In the genomic region with DNA sequence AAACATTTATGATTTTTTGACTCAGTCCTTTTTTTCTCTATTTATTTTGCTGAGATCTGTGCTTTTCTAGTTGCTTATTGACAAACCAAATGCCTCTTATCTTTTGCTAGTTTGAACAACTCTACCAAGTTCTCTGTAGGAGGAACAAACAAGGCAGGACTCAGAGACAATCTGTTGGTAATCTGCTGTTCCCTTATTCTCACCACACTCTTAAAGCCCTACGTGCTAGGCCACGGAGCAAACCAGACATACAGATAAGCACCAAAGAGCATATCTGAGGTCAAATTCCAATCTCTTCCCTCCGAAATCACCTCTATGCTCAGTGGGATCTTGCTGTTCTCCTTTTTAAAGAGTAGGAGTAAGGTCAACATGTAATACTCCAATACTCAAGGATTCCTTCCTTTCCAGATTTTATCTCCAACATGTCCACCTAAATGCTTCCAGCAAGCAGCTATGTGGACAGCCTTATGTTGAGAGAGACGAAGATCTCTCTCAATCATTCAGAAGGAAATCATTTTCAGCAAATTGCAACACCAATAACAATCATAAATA, we compare ENCODE assay signal across 19 cellular contexts. TPM values are rescaled to one million over a fixed set of nuclear protein-coding genes. Genes with fewer than 3 reads are reported as not detected.
DNase-seq lines count a peak whose midpoint lies in the region; ATAC-seq, FAIRE-seq and TF ChIP-seq lines count a peak whose summit lies in the region.
"Had no signal": no experiment of that assay in that cellular context is flagged by ENCODE, and none has a peak within 500 bp of the region (broad histone marks: within the 10 kb centered on the region; RNA-seq: fewer than 3 reads in every experiment).

No MANE protein-coding gene starts in this region.

- no peaks in the 10 kb centered on the region for H3K9me3 Mint-ChIP-seq in CD4-positive, alpha-beta T cell
- H3K9me3 Mint-ChIP-seq: activated CD4-positive, alpha-beta T cell treated with anti-CD3 and anti-CD28 coated beads, Interleukin-2, amount 10 ng/mL, durations not matched to agents 7 days and 5 days; CD4-positive, CD25-positive, alpha-beta regulatory T cell had no signal

- no peak overlapping the region for H3K4me3 Mint-ChIP-seq in CD4-positive, alpha-beta T cell
- H3K4me3 Mint-ChIP-seq: activated CD4-positive, alpha-beta T cell treated with anti-CD3 and anti-CD28 coated beads, Interleukin-2, amount 10 ng/mL, durations not matched to agents 7 days and 5 days; CD4-positive, CD25-positive, alpha-beta regulatory T cell; natural killer cell had no signal

- CTCF ChIA-PET in AG04450 (lab: Charles Lee) = interaction anchor here (1.8 kb wide), 1 partner anchor 37 kb away, joined by 6 read pairs; no protein-coding TSS in a partner anchor
- CTCF ChIA-PET in CD4-positive, alpha-beta T cell (lab: Charles Lee) = no interaction called here

- no peaks in the 10 kb centered on the region for H3K4me1 Mint-ChIP-seq in CD4-positive, alpha-beta T cell (ENCODE audit: low read depth)
- H3K4me1 Mint-ChIP-seq: activated CD4-positive, alpha-beta T cell treated with anti-CD3 and anti-CD28 coated beads, Interleukin-2, amount 10 ng/mL, durations not matched to agents 7 days and 5 days; CD4-positive, CD25-positive, alpha-beta regulatory T cell; natural killer cell had no signal

- no peaks in the 10 kb centered on the region for H3K36me3 Mint-ChIP-seq in CD4-positive, alpha-beta T cell (ENCODE audit: low read depth)
- H3K36me3 Mint-ChIP-seq: CD4-positive, CD25-positive, alpha-beta regulatory T cell; natural killer cell had no signal

- no peak overlapping the region for H3K27ac Mint-ChIP-seq in CD4-positive, alpha-beta T cell
- H3K27ac Mint-ChIP-seq: activated CD4-positive, alpha-beta T cell treated with anti-CD3 and anti-CD28 coated beads, Interleukin-2, amount 10 ng/mL, durations not matched to agents 7 days and 5 days; CD4-positive, CD25-positive, alpha-beta regulatory T cell; natural killer cell had no signal

- H3K4me1 ChIP-seq in gastroesophageal sphincter (peaks cover 0 to 80% (median 19%) of the 10 kb centered on the region in 3 donors), pancreas (peaks cover 7 to 44% (median 30%) of the 10 kb centered on the region in 3 donors), stomach (peaks cover 0 to 31% (median 8%) of the 10 kb centered on the region in 4 donors)
- H3K4me1 ChIP-seq: prostate gland had no signal

- H3K36me3 ChIP-seq in gastroesophageal sphincter (peaks cover 7 to 87% of the 10 kb centered on the region in 2 donors), pancreas (no peaks in the 10 kb centered on the region), stomach (peaks cover 0 to 53% (median 20%) of the 10 kb centered on the region in 4 donors)
- H3K36me3 ChIP-seq: prostate gland had no signal

- intact Hi-C loops in pancreas (cut with DNase I) (no loop called here), stomach (cut with DNase I; ENCODE audit: low total_unique reads) (no loop called here)
- intact Hi-C loops in CD4-positive, alpha-beta T cell (cut with DNase I, micrococcal nuclease) = no loop called here

- FAIRE-seq in pancreas (lab: Jason Lieb, UNC) = no peak
- FAIRE-seq: TTC549 had no signal

- TF ChIP-seq EP300 in gastroesophageal sphincter (IDR thresholded peaks at IDR 0.05) (no peak), stomach (IDR thresholded peaks at IDR 0.05) (no peak)

- peak overlapping the region; percentile 11 for H3K27ac ChIP-seq in AG04450 (ENCODE audit: low read depth, low read length)
- H3K27ac ChIP-seq in gastroesophageal sphincter = peak overlapping the region; percentile 59 to 76 (median 69)
- peak overlapping the region in 2 of 4 donors; percentile 35 to 43 for H3K27ac ChIP-seq in pancreas
- no peak overlapping the region for H3K27ac ChIP-seq in CD4-positive, alpha-beta T cell (ENCODE audit: low read depth, low read length)
- H3K27ac ChIP-seq in stomach = peak overlapping the region in 1 of 5 donors; percentile 38
- H3K27ac ChIP-seq: lower lobe of right lung, prostate gland had no signal

- TF ChIP-seq CTCF in AG04450 (IDR thresholded peaks at IDR 0.05; ENCODE audit: low read depth, low read length) (no peak), gastroesophageal sphincter (IDR thresholded peaks at IDR 0.05) (no peak), pancreas (IDR thresholded peaks at IDR 0.05) (no peak), stomach (IDR thresholded peaks at IDR 0.05) (no peak)
- TF ChIP-seq CTCF in CD4-positive, alpha-beta T cell (IDR thresholded peaks at IDR 0.05) = no peak

- no peak for TF ChIP-seq POLR2A in gastroesophageal sphincter (IDR thresholded peaks at IDR 0.05)
- no peak for TF ChIP-seq POLR2A in stomach (IDR thresholded peaks at IDR 0.05)

- H3K27me3 ChIP-seq in AG04450 (ENCODE audit: control insufficient read depth, insufficient read depth, low read length) (no peaks in the 10 kb centered on the region), gastroesophageal sphincter (no peaks in the 10 kb centered on the region), pancreas (no peaks in the 10 kb centered on the region), stomach (no peaks in the 10 kb centered on the region)
- H3K27me3 ChIP-seq in CD4-positive, alpha-beta T cell (ENCODE audit: control insufficient read depth, insufficient read depth, low read length) = peaks cover 20% of the 10 kb centered on the region
- H3K27me3 ChIP-seq: MG63 had no signal

- H3K9me3 ChIP-seq in AG04450 (ENCODE audit: control insufficient read depth, insufficient read depth, low read length) (no peaks in the 10 kb centered on the region), gastroesophageal sphincter (no peaks in the 10 kb centered on the region), pancreas (no peaks in the 10 kb centered on the region), stomach (no peaks in the 10 kb centered on the region)
- H3K9me3 ChIP-seq in CD4-positive, alpha-beta T cell (ENCODE audit: control insufficient read depth, low read length) = no peaks in the 10 kb centered on the region
- H3K9me3 ChIP-seq: lower lobe of right lung, MG63, prostate gland had no signal

- H3K4me3 ChIP-seq in AG04450 (ENCODE audit: low read depth, low read length) (no peak overlapping the region; the same call in 1 of the 2 replicates), gastroesophageal sphincter (no peak overlapping the region), pancreas (no peak overlapping the region), stomach (no peak overlapping the region)
- H3K4me3 ChIP-seq: lower lobe of right lung, MG63, prostate gland had no signal

- no peak for DNase-seq in AG04450 (ENCODE audit: low read depth, low spot score)
- DNase-seq in amniotic epithelial cell (ENCODE audit: low read depth) = peak; percentile 79
- DNase-seq in pancreas = no peak
- DNase-seq in CD4-positive, alpha-beta T cell = no peak
- no peak for DNase-seq in stomach
- no peak for DNase-seq in T-helper 2 cell
- DNase-seq: activated CD4-positive, alpha-beta T cell treated with anti-CD3 and anti-CD28 coated beads, Interleukin-2, amount 10 ng/mL, durations not matched to agents 7 days and 5 days; activated CD8-positive, alpha-beta memory T cell treated with anti-CD3 and anti-CD28 coated beads, Interleukin-2, amount 50 U/mL, for 48 hours; activated gamma-delta T cell; anterior cingulate cortex; CD4-positive, CD25-positive, alpha-beta regulatory T cell; cortex of kidney; lower lobe of right lung; MG63; natural killer cell had no signal

- ATAC-seq in gastroesophageal sphincter (no peak), pancreas (peak; percentile 59 to 77 (median 64)), HG03196 (IDR thresholded peaks at IDR 0.05; ENCODE audit: unreplicated experiment) (no peak)
- no peak for ATAC-seq in CD4-positive, alpha-beta T cell (ENCODE audit: poor library complexity)
- ATAC-seq: lower lobe of right lung, natural killer cell had no signal

- POLR2A ChIA-PET in AG04450 (lab: Yijun Ruan, JAX) = interaction anchor here (1.1 kb wide), 2 partner anchors 8 to 14 kb away, joined by 3 to 4 read pairs; no protein-coding TSS in a partner anchor
- POLR2A ChIA-PET in CD4-positive, alpha-beta T cell (lab: Charles Lee) = no interaction called here

- H3K27me3 Mint-ChIP-seq in CD4-positive, alpha-beta T cell = peaks cover 50% of the 10 kb centered on the region

- WGBS in gastroesophageal sphincter (ENCODE audit: low coverage in 1 of 2), 2 donors = 10 to 43% methylated on average over 3 to 4 of the region's 4 CpGs
- 18 to 19% methylated on average over 4 of the region's 4 CpGs for WGBS in pancreas, 2 donors
- 34 to 45% (median 41%) methylated on average over 4 of the region's 4 CpGs for WGBS in stomach, 5 donors

RNA-seq across cellular contexts. Expression of a gene that starts 18.4 kb away (rescaled TPM):
- polyA plus RNA-seq in AG04450 (2011; rRNA removed) (6,646 and 8,374 TPM in 2 replicates), pancreas (10 to 100 TPM; 17.0 to 17.9 TPM), stomach (100 to 1,000 TPM in 1 of 3 donors, 10 to 100 TPM in 2; 42.0 to 301 (median 44.4) TPM)
- polyA minus RNA-seq in AG04450 (2011; rRNA and poly(A)+ RNA removed) = 8,900 and 10,922 TPM in 2 replicates
- total RNA-seq in gastroesophageal sphincter (1,000 to 10,000 TPM; 1,699 to 4,986 (median 1,920) TPM), pancreas (100 to 1,000 TPM in 2 of 6 donors, 10 to 100 TPM in 3, 1 to 10 TPM in 1; 8.9 to 432 (median 38.8) TPM), stomach (100 to 1,000 TPM; 215 to 861 (median 257) TPM)
- total RNA-seq in CD4-positive, alpha-beta T cell = under 1 TPM; 0.41 to 0.61 TPM

Comparison
In these comparisons a context has a peak if more than half of its experiments do, and no peak if none do; other contexts are left out.
1. ATAC-seq: peak in pancreas (4 of 4); none in gastroesophageal sphincter (single experiment), CD4-positive, alpha-beta T cell (single experiment) and HG03196 (single experiment).
2. RNA of a gene that starts 18.4 kb away (total RNA-seq): 1,699 to 4,986 TPM in gastroesophageal sphincter, 215 to 861 TPM in stomach and 8.9 to 432 TPM in pancreas; 0.41 to 0.61 TPM in CD4-positive, alpha-beta T cell; every median in the first group is over 4 times any median in the second.